26 cellular contexts compared by ENCODE assay signal in the genomic region with DNA sequence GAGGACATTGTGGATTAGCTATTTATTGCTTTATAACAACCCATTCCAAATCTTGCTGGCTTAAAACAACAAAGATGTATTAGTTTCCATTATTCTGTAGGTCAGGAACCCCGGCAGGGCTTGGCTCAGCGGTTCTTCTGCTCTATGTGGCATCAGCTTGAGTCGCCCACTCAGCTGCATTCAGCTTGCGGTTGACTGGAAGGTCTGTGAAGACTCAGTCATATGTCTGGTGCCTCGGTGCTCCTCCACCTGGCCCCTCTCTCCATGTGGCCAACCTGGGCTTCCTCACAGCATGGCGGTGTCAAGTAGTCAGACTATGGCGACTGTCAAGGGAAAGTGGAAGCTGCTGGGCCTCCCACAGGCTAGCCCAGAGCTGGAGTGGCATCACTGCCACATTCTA.
"Had no signal": no experiment of that assay in that cellular context is flagged by ENCODE, and none has a peak within 500 bp of the region (broad histone marks: within the 10 kb centered on the region; RNA-seq: fewer than 3 reads in every experiment).

No MANE protein-coding gene starts in this region.

- ATAC-seq: activated CD4-positive, CD25-positive, alpha-beta regulatory T cell treated with anti-CD3 and anti-CD28 coated beads, Interleukin-2, amount 50 U/mL, for 24 hours; activated T-helper 17 cell treated with anti-CD3 and anti-CD28 coated beads, Interleukin-2, amount 50 U/mL, for 72 hours; gastroesophageal sphincter; left colon; naive thymus-derived CD8-positive, alpha-beta T cell; psoas muscle; stimulated activated memory B cell treated with anti-CD40 and anti-IgM and Interleukin-4, amounts not matched to agents 10 μg/mL and 1 μg/mL and 100 μg/mL, for 72 hours had no signal

- H3K27ac ChIP-seq: breast epithelium, coronary artery, epithelial cell of prostate, gastroesophageal sphincter, psoas muscle, stomach, suprapubic skin, tibial nerve, VCaP had no signal

- H3K4me1 ChIP-seq: breast epithelium, psoas muscle had no signal

- H3K9me3 ChIP-seq: breast epithelium, gastroesophageal sphincter, psoas muscle, right atrium auricular region, stomach, suprapubic skin, tibial nerve had no signal

- H3K27me3 ChIP-seq: breast epithelium, gastroesophageal sphincter, heart left ventricle, right atrium auricular region, stomach, tibial nerve had no signal

- H3K36me3 ChIP-seq: breast epithelium, gastroesophageal sphincter, right atrium auricular region, stomach, suprapubic skin had no signal

- FAIRE-seq: keratinocyte, small intestine had no signal

- DNase-seq: activated CD4-positive, alpha-beta memory T cell treated with anti-CD3 and anti-CD28 coated beads, Interleukin-2, amount 10 ng/mL, durations not matched to agents 7 days and 5 days; activated CD4-positive, alpha-beta T cell treated with anti-CD3 and anti-CD28 coated beads, Interleukin-2, amount 10 ng/mL, durations not matched to agents 24 days and 14 days; activated naive CD4-positive, alpha-beta T cell treated with Interleukin-2 at 50 U/mL for 16 hours; activated naive CD8-positive, alpha-beta T cell treated with anti-CD3 and anti-CD28 coated beads for 36 hours; activated T-cell treated with anti-CD3 and anti-CD28 coated beads, Interleukin-2, amount 50 U/mL, for 24 hours; cerebellar nuclear complex; heart left ventricle; psoas muscle; small intestine; stimulated activated CD4-positive, alpha-beta T cell treated with anti-CD3 and anti-CD28 coated beads, Interleukin-2, amount 100 ng/mL, for 24 hours; stomach had no signal

- H3K4me3 ChIP-seq: breast epithelium, coronary artery, gastroesophageal sphincter, heart left ventricle, lung, psoas muscle, right atrium auricular region, stomach, suprapubic skin, tibial nerve had no signal
